Comparison of ENCODE assay signal across 8 cellular contexts in genomic region chr17:28643979-28644781, GRCh38. TPM values are rescaled to one million over a fixed set of nuclear protein-coding genes. Genes with fewer than 3 reads are reported as not detected.
DNase-seq lines count a peak whose midpoint lies in the region; ATAC-seq and TF ChIP-seq lines count a peak whose summit lies in the region.

No MANE protein-coding gene starts in this region.

- H3K4me3 ChIP-seq in mucosa of descending colon (peak overlapping the region; percentile 92), upper lobe of left lung (peak overlapping the region; percentile 82 to 99 (median 98))

- TF ChIP-seq POLR2A in erythroblast (IDR thresholded peaks at IDR 0.05; ENCODE audit: low read length): no peak
- TF ChIP-seq POLR2A in upper lobe of left lung (IDR thresholded peaks at IDR 0.05): no peak

- no peaks in the 10 kb centered on the region for H3K9me3 ChIP-seq in mucosa of descending colon
- no peaks in the 10 kb centered on the region for H3K9me3 ChIP-seq in upper lobe of left lung

- peaks cover 35% of the 10 kb centered on the region for H3K4me1 ChIP-seq in mucosa of descending colon (ENCODE audit: low read depth)
- H3K4me1 ChIP-seq in upper lobe of left lung: peaks cover 32 to 44% (median 33%) of the 10 kb centered on the region in 4 donors

- H3K36me3 ChIP-seq in mucosa of descending colon (ENCODE audit: low read depth) (peaks cover 13% of the 10 kb centered on the region), upper lobe of left lung (peaks cover 20 to 57% (median 48%) of the 10 kb centered on the region in 4 donors)

- no peaks in the 10 kb centered on the region for H3K27me3 ChIP-seq in upper lobe of left lung

- intact Hi-C loops in mucosa of descending colon (cut with DNase I, micrococcal nuclease): no loop called here

- no peak for TF ChIP-seq EP300 in upper lobe of left lung (IDR thresholded peaks at IDR 0.05)

- DNase-seq in ELF-1 (ENCODE audit: low read depth, low spot score) (peak; percentile 48), NCI-H2171 treated with DMSO at 0.1 percent for 48 hours (lab: John Stamatoyannopoulos, UW) (peak; percentile 43), erythroblast (lab: John Stamatoyannopoulos, UW) (peak; percentile 64 to 72), mucosa of descending colon (peak; percentile 58 to 68 (median 63)), upper lobe of left lung (peak in 1 of 2 donors; percentile 77)
- DNase-seq in activated CD4-positive, alpha-beta T cell treated with anti-CD3 and anti-CD28 coated beads, Interleukin-2, amount 50 U/mL, for 48 hours: peak; percentile 45 to 52
- no peak for DNase-seq in effector CD8-positive, alpha-beta T cell (lab: John Stamatoyannopoulos, UW)

- 0% methylated on average over 17 to 18 of the region's 18 CpGs for WGBS in upper lobe of left lung, 2 donors

- peak; percentile 3 for ATAC-seq in GM21825 (IDR thresholded peaks at IDR 0.05; ENCODE audit: unreplicated experiment)
- peak; percentile 12 for ATAC-seq in mucosa of descending colon
- ATAC-seq in upper lobe of left lung (ENCODE audit: low FRiP score in 2 of 2): peak; percentile 38 to 52

- TF ChIP-seq CTCF in mucosa of descending colon (IDR thresholded peaks at IDR 0.05): peak; percentile 28
- peak in 5 of 6 experiments; percentile 39 to 67 (median 46) for TF ChIP-seq CTCF in upper lobe of left lung (IDR thresholded peaks at IDR 0.05)

- peak overlapping the region; percentile 91 to 98 (median 96) for H3K27ac ChIP-seq in upper lobe of left lung

RNA-seq across cellular contexts. Expression of gene BLTP2, which starts 0.8 kb away (rescaled TPM):
- total RNA-seq in mucosa of descending colon (100 to 1,000 TPM; 131 to 159 (median 134) TPM), upper lobe of left lung (100 to 1,000 TPM in 5 of 6 donors, 10 to 100 TPM in 1; 98.1 to 250 (median 131) TPM)

RNA-seq across cellular contexts. Expression of gene SDF2, which starts 17.5 kb away (rescaled TPM):
- total RNA-seq in mucosa of descending colon (10 to 100 TPM; 55.0 to 67.5 (median 56.3) TPM), upper lobe of left lung (10 to 100 TPM; 43.2 to 91.1 (median 52.5) TPM)

RNA-seq across cellular contexts. Expression of gene SUPT6H, which starts 17.8 kb away (rescaled TPM):
- total RNA-seq in mucosa of descending colon (10 to 100 TPM; 47.8 to 97.7 (median 60.7) TPM), upper lobe of left lung (100 to 1,000 TPM in 1 of 6 donors, 10 to 100 TPM in 5; 57.3 to 128 (median 71.5) TPM)

RNA-seq across cellular contexts. Expression of gene RSKR, which starts 30.2 kb away (rescaled TPM):
- total RNA-seq in mucosa of descending colon (10 to 100 TPM; 10.0 to 15.1 (median 11.1) TPM), upper lobe of left lung (10 to 100 TPM in 3 of 6 donors, 1 to 10 TPM in 3; 7.9 to 49.2 (median 11.7) TPM)

RNA-seq across cellular contexts. Expression of gene SPAG5, which starts 45.4 kb away (rescaled TPM):
- total RNA-seq in mucosa of descending colon (10 to 100 TPM in 2 of 3 donors, 1 to 10 TPM in 1; 7.2 to 30.3 (median 15.1) TPM), upper lobe of left lung (10 to 100 TPM in 1 of 6 donors, 1 to 10 TPM in 5; 4.4 to 34.6 (median 7.4) TPM)
